In genomic region chr17:82050152-82050760, GRCh38 we compare ENCODE assay signal across 8 cellular contexts. TPM values are rescaled to one million over a fixed set of nuclear protein-coding genes. Genes with fewer than 3 reads are reported as not detected.
DNase-seq lines count a peak whose midpoint lies in the region; ATAC-seq and TF ChIP-seq lines count a peak whose summit lies in the region.

No MANE protein-coding gene starts in this region.

- no peak overlapping the region for H3K9ac ChIP-seq in neural progenitor cell

- ATAC-seq in HG03025 (IDR thresholded peaks at IDR 0.05; ENCODE audit: low FRiP score, unreplicated experiment), result no peak
- ATAC-seq in GM18505 (IDR thresholded peaks at IDR 0.05; ENCODE audit: unreplicated experiment), result no peak

- H3K27ac ChIP-seq in C4-2B, result peak overlapping the region; percentile 75; the same call in 1 of the 2 replicates
- H3K27ac ChIP-seq in PC-9, result no peak overlapping the region
- no peak overlapping the region for H3K27ac ChIP-seq in neural progenitor cell

- H3K9me3 Mint-ChIP-seq in endothelial cell (ENCODE audit: unreplicated experiment), result no peaks in the 10 kb centered on the region
- H3K9me3 Mint-ChIP-seq in neural progenitor cell, result no peaks in the 10 kb centered on the region

- no peak for TF ChIP-seq CTCF in C4-2B (conservative IDR thresholded peaks at IDR 0.05)
- no peak for TF ChIP-seq CTCF in PC-9 (conservative IDR thresholded peaks at IDR 0.05)
- no peak for TF ChIP-seq CTCF in endothelial cell (IDR thresholded peaks at IDR 0.05; ENCODE audit: unreplicated experiment)
- TF ChIP-seq CTCF in neural progenitor cell (IDR thresholded peaks at IDR 0.05), result no peak

- H3K79me2 ChIP-seq in PC-9 (ENCODE audit: low read depth) (peaks cover 13% of the 10 kb centered on the region), neural progenitor cell (ENCODE audit: low read depth) (peaks cover 14% of the 10 kb centered on the region)

- peaks cover 10% of the 10 kb centered on the region for H3K27me3 Mint-ChIP-seq in endothelial cell (ENCODE audit: unreplicated experiment)
- peaks cover 4% of the 10 kb centered on the region for H3K27me3 Mint-ChIP-seq in neural progenitor cell (ENCODE audit: insufficient read depth, low read depth)

- intact Hi-C loops in PC-9 (cut with micrococcal nuclease; ENCODE audit: unreplicated experiment), result no loop called here

- H3F3A ChIP-seq in PC-9 (ENCODE audit: insufficient read depth, low read depth), result no peaks in the 10 kb centered on the region
- peaks cover 6% of the 10 kb centered on the region for H3F3A ChIP-seq in neural progenitor cell (ENCODE audit: low read depth)

- H3K4me1 ChIP-seq in PC-9 (replicated peaks; ENCODE audit: insufficient read depth) (no peaks in the 10 kb centered on the region), neural progenitor cell (peaks cover 7% of the 10 kb centered on the region)

- H4K20me1 ChIP-seq in PC-9 (ENCODE audit: insufficient read depth) (no peaks in the 10 kb centered on the region), neural progenitor cell (ENCODE audit: low read depth) (peaks cover 10% of the 10 kb centered on the region)

- no peak overlapping the region for H3K4me3 ChIP-seq in PC-9
- H3K4me3 ChIP-seq in neural progenitor cell, result no peak overlapping the region

- no peak overlapping the region for H2AFZ ChIP-seq in PC-9
- H2AFZ ChIP-seq in neural progenitor cell (replicated peaks), result no peak overlapping the region

- no peaks in the 10 kb centered on the region for H3K9me3 ChIP-seq in PC-9 (ENCODE audit: insufficient read depth, low read depth)
- no peaks in the 10 kb centered on the region for H3K9me3 ChIP-seq in neural progenitor cell (ENCODE audit: low read depth)

- H3K9me2 ChIP-seq in PC-9 (ENCODE audit: insufficient read depth), result no peaks in the 10 kb centered on the region

- H3K4me2 ChIP-seq in PC-9 (peak overlapping the region; percentile 74; the same call in 1 of the 2 replicates), neural progenitor cell (peak overlapping the region; percentile 97)

- peak overlapping the region; percentile 88 for H3K4me3 Mint-ChIP-seq in endothelial cell (ENCODE audit: unreplicated experiment)
- H3K4me3 Mint-ChIP-seq in neural progenitor cell, result peak overlapping the region; percentile 90

- no peaks in the 10 kb centered on the region for H3K4me1 Mint-ChIP-seq in endothelial cell (ENCODE audit: unreplicated experiment)
- H3K4me1 Mint-ChIP-seq in neural progenitor cell, result peaks cover 6% of the 10 kb centered on the region

- H3K36me3 Mint-ChIP-seq in endothelial cell (ENCODE audit: low read depth, unreplicated experiment) (peaks cover 8% of the 10 kb centered on the region), neural progenitor cell (peaks cover 6% of the 10 kb centered on the region)

- no peak overlapping the region for H3K27ac Mint-ChIP-seq in endothelial cell (ENCODE audit: unreplicated experiment)
- H3K27ac Mint-ChIP-seq in neural progenitor cell, result no peak overlapping the region

- POLR2A ChIA-PET in PC-9 (lab: Charles Lee; ENCODE audit: unreplicated experiment), result no interaction called here

- H3K36me3 ChIP-seq in PC-9 (ENCODE audit: low read depth) (no peaks in the 10 kb centered on the region), neural progenitor cell (no peaks in the 10 kb centered on the region)

- H3K27me3 ChIP-seq in PC-9 (ENCODE audit: insufficient read depth, low read depth) (no peaks in the 10 kb centered on the region), neural progenitor cell (no peaks in the 10 kb centered on the region)

- DNase-seq in PC-9, result no peak
- no peak for DNase-seq in endothelial cell (ENCODE audit: low spot score)
- no peak for DNase-seq in neural progenitor cell (ENCODE audit: low spot score)
- DNase-seq in iPS-NIHi7 (ENCODE audit: extremely low spot score), result no peak
- DNase-seq in T1000 (lab: John Stamatoyannopoulos, UW), result no peak

- BruUV-seq in PC-9 (replicated peaks; lab: Mats Ljungman, UMichigan), result TSS peak; percentile 23

- CTCF ChIA-PET in PC-9 (lab: Charles Lee), result interaction anchor here (0.6 kb wide), 2 partner anchors 14 to 73 kb away, joined by 3 to 12 read pairs; no protein-coding TSS in a partner anchor

- no peak for TF ChIP-seq POLR2A in GM18505 (IDR thresholded peaks at IDR 0.05; ENCODE audit: borderline replicate concordance, extremely low read depth, insufficient read depth, insufficient read length)

RNA-seq across cellular contexts. Expression of gene RFNG, which starts 1.4 kb away (rescaled TPM):
- total RNA-seq in PC-9 (2021) (40.4 and 49.1 TPM in 2 replicates), endothelial cell (ENCODE audit: unreplicated experiment) (19.7 TPM), neural progenitor cell (ENCODE audit: low replicate concordance) (13.6 and 41.0 TPM in 2 replicates)

RNA-seq across cellular contexts. Expression of gene GPS1, which starts 1.4 kb away (rescaled TPM):
- total RNA-seq in PC-9 (2021) (121 and 124 TPM in 2 replicates), endothelial cell (ENCODE audit: unreplicated experiment) (80.0 TPM), neural progenitor cell (ENCODE audit: low replicate concordance) (86.6 and 174 TPM in 2 replicates)

RNA-seq across cellular contexts. Expression of gene DCXR, which starts 12.8 kb away (rescaled TPM):
- total RNA-seq in PC-9 (2021) (120 and 129 TPM in 2 replicates), endothelial cell (ENCODE audit: unreplicated experiment) (30.8 TPM), neural progenitor cell (ENCODE audit: low replicate concordance) (36.5 and 64.9 TPM in 2 replicates)

RNA-seq across cellular contexts. Expression of gene DUS1L, which starts 15.3 kb away (rescaled TPM):
- 138 and 175 TPM in 2 replicates for total RNA-seq in PC-9 (2021)
- 74.1 TPM for total RNA-seq in endothelial cell (ENCODE audit: unreplicated experiment)
- 54.5 and 76.6 TPM in 2 replicates for total RNA-seq in neural progenitor cell (ENCODE audit: low replicate concordance)

RNA-seq across cellular contexts. Expression of gene RAC3, which starts 18.8 kb away (rescaled TPM):
- total RNA-seq in PC-9 (2021) (32.3 and 41.6 TPM in 2 replicates), endothelial cell (ENCODE audit: unreplicated experiment) (24.0 TPM), neural progenitor cell (ENCODE audit: low replicate concordance) (31.6 and 81.2 TPM in 2 replicates)
